Comparison of ENCODE assay signal across 18 cellular contexts in the genomic region with DNA sequence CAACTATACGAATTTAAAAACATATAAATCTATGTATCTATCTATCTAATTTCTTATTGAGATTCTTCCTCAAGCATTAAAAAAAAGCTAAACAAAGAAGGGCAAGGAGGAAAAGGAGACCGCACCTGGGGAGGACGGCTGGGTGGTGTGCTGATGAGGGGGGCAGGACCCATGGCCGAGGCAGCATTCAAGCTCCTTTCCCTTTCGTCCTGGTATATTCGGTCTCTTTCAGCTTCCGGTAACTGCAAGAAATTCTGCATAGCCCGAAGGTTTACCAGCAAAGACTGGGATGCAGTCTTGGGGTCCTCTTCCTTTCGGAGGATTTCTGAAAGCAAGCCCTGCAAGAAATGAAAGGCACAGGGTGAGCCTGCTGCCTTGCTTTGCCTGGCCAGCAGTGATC. TPM values are rescaled to one million over a fixed set of nuclear protein-coding genes. Genes with fewer than 3 reads are reported as not detected.
DNase-seq lines count a peak whose midpoint lies in the region; ATAC-seq and TF ChIP-seq lines count a peak whose summit lies in the region.
"Had no signal": no experiment of that assay in that cellular context is flagged by ENCODE, and none has a peak within 500 bp of the region (broad histone marks: within the 10 kb centered on the region; RNA-seq: fewer than 3 reads in every experiment).

No MANE protein-coding gene starts in this region.

- no peak for TF ChIP-seq CTCF in brain (conservative IDR thresholded peaks at IDR 0.05)

- peaks cover 60% of the 10 kb centered on the region for H3K36me3 Mint-ChIP-seq in activated CD4-positive, alpha-beta T cell treated with anti-CD3 and anti-CD28 coated beads, Interleukin-2, amount 10 ng/mL, durations not matched to agents 24 days and 14 days (ENCODE audit: low read depth)
- H3K36me3 Mint-ChIP-seq in stimulated activated naive CD8-positive, alpha-beta T cell treated with anti-CD3 and anti-CD28 coated beads, Interleukin-15, Interleukin-2, amounts not matched to agents 100 ng/mL and 50 ng/mL, for 24 hours (ENCODE audit: low read depth), result peaks cover 77% of the 10 kb centered on the region
- H3K36me3 Mint-ChIP-seq in brain, result peaks cover 20% of the 10 kb centered on the region
- peaks cover 0 to 76% (median 10%) of the 10 kb centered on the region in 3 donors for H3K36me3 Mint-ChIP-seq in naive thymus-derived CD8-positive, alpha-beta T cell

- ATAC-seq in stimulated activated naive CD8-positive, alpha-beta T cell treated with anti-CD3 and anti-CD28 coated beads, Interleukin-15, Interleukin-2, amounts not matched to agents 100 U/mL and 50 U/mL, for 24 hours, result no peak
- ATAC-seq in naive thymus-derived CD8-positive, alpha-beta T cell, result no peak
- no peak for ATAC-seq in GM19023 (IDR thresholded peaks at IDR 0.05; ENCODE audit: unreplicated experiment)

- peaks cover 51% of the 10 kb centered on the region for H3K4me1 Mint-ChIP-seq in activated CD4-positive, alpha-beta T cell treated with anti-CD3 and anti-CD28 coated beads, Interleukin-2, amount 10 ng/mL, durations not matched to agents 24 days and 14 days
- peaks cover 79% of the 10 kb centered on the region for H3K4me1 Mint-ChIP-seq in stimulated activated naive CD8-positive, alpha-beta T cell treated with anti-CD3 and anti-CD28 coated beads, Interleukin-15, Interleukin-2, amounts not matched to agents 100 ng/mL and 50 ng/mL, for 24 hours (ENCODE audit: low read depth)
- H3K4me1 Mint-ChIP-seq in brain, result peaks cover 17% of the 10 kb centered on the region
- peaks cover 17 to 77% (median 61%) of the 10 kb centered on the region in 4 donors for H3K4me1 Mint-ChIP-seq in naive thymus-derived CD8-positive, alpha-beta T cell
- H3K4me1 Mint-ChIP-seq: CD14-positive monocyte had no signal

- POLR2A ChIA-PET in naive thymus-derived CD8-positive, alpha-beta T cell (lab: Charles Lee), result interaction anchor here (0.9 to 1.7 kb wide), 4 partner anchors 9 to 43 kb away, joined by 3 to 6 read pairs (median 3); no protein-coding TSS in a partner anchor

- peak overlapping the region; percentile 29 for H3K27ac Mint-ChIP-seq in activated CD4-positive, alpha-beta T cell treated with anti-CD3 and anti-CD28 coated beads, Interleukin-2, amount 10 ng/mL, durations not matched to agents 24 days and 14 days
- H3K27ac Mint-ChIP-seq in stimulated activated naive CD8-positive, alpha-beta T cell treated with anti-CD3 and anti-CD28 coated beads, Interleukin-15, Interleukin-2, amounts not matched to agents 100 ng/mL and 50 ng/mL, for 24 hours, result peak overlapping the region; percentile 55
- H3K27ac Mint-ChIP-seq in brain, result peak overlapping the region in 2 of 5 experiments; percentile 8 to 20
- peak overlapping the region in 9 of 10 donors; percentile 17 to 79 (median 71) for H3K27ac Mint-ChIP-seq in naive thymus-derived CD8-positive, alpha-beta T cell
- H3K27ac Mint-ChIP-seq: CD14-positive monocyte had no signal

- intact Hi-C loops in activated CD4-positive, alpha-beta T cell treated with anti-CD3 and anti-CD28 coated beads, Interleukin-2, amount 10 ng/mL, durations not matched to agents 24 days and 14 days (cut with micrococcal nuclease), result no loop called here

- no peaks in the 10 kb centered on the region for H3K9me3 Mint-ChIP-seq in activated CD4-positive, alpha-beta T cell treated with anti-CD3 and anti-CD28 coated beads, Interleukin-2, amount 10 ng/mL, durations not matched to agents 24 days and 14 days
- no peaks in the 10 kb centered on the region for H3K9me3 Mint-ChIP-seq in stimulated activated naive CD8-positive, alpha-beta T cell treated with anti-CD3 and anti-CD28 coated beads, Interleukin-15, Interleukin-2, amounts not matched to agents 100 ng/mL and 50 ng/mL, for 24 hours
- H3K9me3 Mint-ChIP-seq in brain, result no peaks in the 10 kb centered on the region
- no peaks in the 10 kb centered on the region for H3K9me3 Mint-ChIP-seq in naive thymus-derived CD8-positive, alpha-beta T cell

- H3K4me3 Mint-ChIP-seq in activated CD4-positive, alpha-beta T cell treated with anti-CD3 and anti-CD28 coated beads, Interleukin-2, amount 10 ng/mL, durations not matched to agents 24 days and 14 days, result no peak overlapping the region
- H3K4me3 Mint-ChIP-seq in stimulated activated naive CD8-positive, alpha-beta T cell treated with anti-CD3 and anti-CD28 coated beads, Interleukin-15, Interleukin-2, amounts not matched to agents 100 ng/mL and 50 ng/mL, for 24 hours, result no peak overlapping the region
- H3K4me3 Mint-ChIP-seq in brain, result peak overlapping the region in 3 of 5 experiments; percentile 2 to 47 (median 25)
- H3K4me3 Mint-ChIP-seq in naive thymus-derived CD8-positive, alpha-beta T cell, result peak overlapping the region in 9 of 10 donors; percentile 3 to 62 (median 38)
- H3K4me3 Mint-ChIP-seq: CD14-positive monocyte had no signal

- H3K27me3 Mint-ChIP-seq in activated CD4-positive, alpha-beta T cell treated with anti-CD3 and anti-CD28 coated beads, Interleukin-2, amount 10 ng/mL, durations not matched to agents 24 days and 14 days, result no peaks in the 10 kb centered on the region
- H3K27me3 Mint-ChIP-seq in stimulated activated naive CD8-positive, alpha-beta T cell treated with anti-CD3 and anti-CD28 coated beads, Interleukin-15, Interleukin-2, amounts not matched to agents 100 ng/mL and 50 ng/mL, for 24 hours, result no peaks in the 10 kb centered on the region
- H3K27me3 Mint-ChIP-seq in brain, result no peaks in the 10 kb centered on the region
- H3K27me3 Mint-ChIP-seq in naive thymus-derived CD8-positive, alpha-beta T cell, result no peaks in the 10 kb centered on the region

- no peak for DNase-seq in activated CD4-positive, alpha-beta T cell treated with anti-CD3 and anti-CD28 coated beads, Interleukin-2, amount 10 ng/mL, durations not matched to agents 24 days and 14 days
- no peak for DNase-seq in activated CD4-positive, alpha-beta T cell treated with anti-CD3 and anti-CD28 coated beads for 1 hour
- DNase-seq in stimulated activated naive CD8-positive, alpha-beta T cell treated with anti-CD3 and anti-CD28 coated beads, Interleukin-15, Interleukin-2, amounts not matched to agents 100 U/mL and 50 U/mL, for 24 hours, result no peak
- DNase-seq in naive thymus-derived CD8-positive, alpha-beta T cell, result no peak
- DNase-seq in SKM-1 treated with dmso at 0.1 percent for 144 hours (lab: John Stamatoyannopoulos, UW; ENCODE audit: unreplicated experiment), result no peak
- DNase-seq: 8988T, COR-L47, NCI-H1417, NCI-H187, NCI-H226, NCI-H524, NCI-H82, OCI-M1, Right ventricle myocardium superior had no signal

RNA-seq across cellular contexts. Expression of a gene that starts 38.9 kb away (rescaled TPM):
- total RNA-seq in activated CD4-positive, alpha-beta T cell treated with anti-CD3 and anti-CD28 coated beads, Interleukin-2, amount 10 ng/mL, durations not matched to agents 24 days and 14 days, result 561 and 571 TPM in 2 replicates
- polyA plus RNA-seq in brain (ENCODE audit: insufficient read depth, low read depth, low replicate concordance), result 24.1 TPM
- 100 to 1,000 TPM; 429 to 436 TPM for total RNA-seq in naive thymus-derived CD8-positive, alpha-beta T cell
- 100 to 1,000 TPM; 196 to 265 (median 242) TPM for polyA plus RNA-seq in naive thymus-derived CD8-positive, alpha-beta T cell

Comparison
In these comparisons a context has a peak if more than half of its experiments do, and no peak if none do; other contexts are left out.
1. H3K4me3 Mint-ChIP-seq: peak in brain (3 of 5) and naive thymus-derived CD8-positive, alpha-beta T cell (9 of 10); none in activated CD4-positive, alpha-beta T cell treated with anti-CD3 and anti-CD28 coated beads, Interleukin-2, amount 10 ng/mL, durations not matched to agents 24 days and 14 days (single experiment) and stimulated activated naive CD8-positive, alpha-beta T cell treated with anti-CD3 and anti-CD28 coated beads, Interleukin-15, Interleukin-2, amounts not matched to agents 100 ng/mL and 50 ng/mL, for 24 hours (single experiment).